ENCODE assay signal across 11 cellular contexts in genomic region chr9:567128-567745, GRCh38.
DNase-seq lines count a peak whose midpoint lies in the region; ATAC-seq and TF ChIP-seq lines count a peak whose summit lies in the region.
"Had no signal": no experiment of that assay in that cellular context is flagged by ENCODE, and none has a peak within 500 bp of the region (broad histone marks: within the 10 kb centered on the region; RNA-seq: fewer than 3 reads in every experiment).

No MANE protein-coding gene starts in this region.

- in situ Hi-C loops in G401 (cut with HindIII; ENCODE audit: low sequenced_read_pairs), result no loop called here

- H3K4me2 ChIP-seq in SU-DHL-6 (ENCODE audit: low read depth, low read length, poor library complexity, severe bottlenecking), result peak overlapping the region; percentile 99

- H3F3A ChIP-seq in SU-DHL-6 (ENCODE audit: insufficient read depth), result peaks cover 87% of the 10 kb centered on the region

- H3K79me2 ChIP-seq in SU-DHL-6 (ENCODE audit: insufficient read depth, low read length), result peaks cover 60% of the 10 kb centered on the region

- H3K9me2 ChIP-seq in SU-DHL-6 (replicated peaks; ENCODE audit: insufficient read depth, low read length), result no peaks in the 10 kb centered on the region

- H3K4me3 ChIP-seq in SU-DHL-6 (ENCODE audit: insufficient read depth, low read length, poor library complexity, severe bottlenecking), result peak overlapping the region; percentile 55

- no peak for DNase-seq in superior temporal gyrus (ENCODE audit: extremely low spot score)
- DNase-seq in T1000 (lab: John Stamatoyannopoulos, UW), result no peak
- DNase-seq in activated CD8-positive, alpha-beta memory T cell treated with anti-CD3 and anti-CD28 coated beads for 24 hours, result no peak
- no peak for DNase-seq in G401 (ENCODE audit: low spot score)
- DNase-seq: activated T-cell treated with anti-CD3 and anti-CD28 coated beads, Interleukin-2, amount 50 U/mL, for 4 hours; H7; NCI-H1417 had no signal

- peak overlapping the region; percentile 71 for H3K9ac ChIP-seq in SU-DHL-6 (ENCODE audit: low read length)

- ATAC-seq in GM18502 (IDR thresholded peaks at IDR 0.05; ENCODE audit: poor library complexity, unreplicated experiment), result peak; percentile 98
- ATAC-seq in GM21367 (IDR thresholded peaks at IDR 0.05; ENCODE audit: unreplicated experiment), result peak; percentile 84
- peak; percentile 83 for ATAC-seq in HG03135 (IDR thresholded peaks at IDR 0.05; ENCODE audit: unreplicated experiment)
- ATAC-seq: activated T-cell treated with anti-CD3 and anti-CD28 coated beads, Interleukin-2, amount 50 U/mL, for 4 hours had no signal

- H2AFZ ChIP-seq in SU-DHL-6 (ENCODE audit: low read depth, low read length, severe bottlenecking), result no peak overlapping the region

- no peaks in the 10 kb centered on the region for H4K20me1 ChIP-seq in SU-DHL-6 (ENCODE audit: low read depth, low read length)

- no peaks in the 10 kb centered on the region for H3K27me3 ChIP-seq in SU-DHL-6 (ENCODE audit: low read length)

- H3K27ac ChIP-seq in SU-DHL-6 (ENCODE audit: low read depth, low read length), result peak overlapping the region; percentile 98

- no peak for TF ChIP-seq CTCF in SU-DHL-6 (IDR thresholded peaks at IDR 0.05; ENCODE audit: insufficient read depth, low read length, poor library complexity, severe bottlenecking)

- no peaks in the 10 kb centered on the region; the same call in 1 of the 2 replicates for H3K36me3 ChIP-seq in SU-DHL-6 (ENCODE audit: low read length)

- H3K9me3 ChIP-seq in SU-DHL-6 (ENCODE audit: insufficient read depth, low read length), result no peaks in the 10 kb centered on the region
